19 cellular contexts compared by ENCODE assay signal in genomic region chr9:114456929-114457328, GRCh38. TPM values are rescaled to one million over a fixed set of nuclear protein-coding genes. Genes with fewer than 3 reads are reported as not detected.
DNase-seq lines count a peak whose midpoint lies in the region; ATAC-seq, FAIRE-seq and TF ChIP-seq lines count a peak whose summit lies in the region.
"Had no signal": no experiment of that assay in that cellular context is flagged by ENCODE, and none has a peak within 500 bp of the region (broad histone marks: within the 10 kb centered on the region; RNA-seq: fewer than 3 reads in every experiment).

No MANE protein-coding gene starts in this region.

- intact Hi-C loops in PC-3 (cut with micrococcal nuclease) (no loop called here), prostate gland (cut with DNase I) (no loop called here), pancreas (cut with DNase I) (no loop called here)

- no peak overlapping the region for H3K4me2 ChIP-seq in PC-3 (ENCODE audit: low read length)
- H3K4me2 ChIP-seq: GM23338 had no signal

- no peaks in the 10 kb centered on the region for H4K20me1 ChIP-seq in PC-3 (ENCODE audit: low read length)

- no peaks in the 10 kb centered on the region for H3K79me2 ChIP-seq in PC-3 (ENCODE audit: low read length)

- ATAC-seq in PC-3 (peak; percentile 86), HG02938 (IDR thresholded peaks at IDR 0.05; ENCODE audit: unreplicated experiment) (no peak), pancreas (no peak)
- ATAC-seq: GM23338 had no signal

- BruUV-seq in PC-3 (replicated peaks; lab: Mats Ljungman, UMichigan) = no TSS peak

- no peak overlapping the region for H2AFZ ChIP-seq in PC-3 (ENCODE audit: low read length)
- H2AFZ ChIP-seq: GM23338 had no signal

- H3K9me3 ChIP-seq in PC-3 (ENCODE audit: low read length) (no peaks in the 10 kb centered on the region), prostate gland (no peaks in the 10 kb centered on the region), pancreas (peaks cover 0 to 3% (median 0%) of the 10 kb centered on the region in 4 donors)
- H3K9me3 ChIP-seq: BE2C had no signal

- POLR2A ChIA-PET in PC-3 (lab: Charles Lee; ENCODE audit: unreplicated experiment) = no interaction called here

- H3K36me3 ChIP-seq in PC-3 (ENCODE audit: low read depth, low read length) (no peaks in the 10 kb centered on the region), bronchial epithelial cell (ENCODE audit: control insufficient read depth, insufficient read depth, low read length) (no peaks in the 10 kb centered on the region), prostate gland (no peaks in the 10 kb centered on the region), pancreas (no peaks in the 10 kb centered on the region)
- H3K36me3 ChIP-seq: BE2C had no signal

- no peak for TF ChIP-seq POLR2A in prostate gland (IDR thresholded peaks at IDR 0.05)

- no peaks in the 10 kb centered on the region for H3K9me2 ChIP-seq in PC-3 (replicated peaks; ENCODE audit: low read length)

- H3K4me3 ChIP-seq in PC-3 (ENCODE audit: low read length) (no peak overlapping the region), bronchial epithelial cell (ENCODE audit: low read depth, low read length) (no peak overlapping the region), prostate gland (no peak overlapping the region), pancreas (no peak overlapping the region)
- H3K4me3 ChIP-seq: GM23338 had no signal

- TF ChIP-seq CTCF in C4-2B (conservative IDR thresholded peaks at IDR 0.05) = no peak
- no peak for TF ChIP-seq CTCF in PC-3 (conservative IDR thresholded peaks at IDR 0.05; ENCODE audit: low read depth, low read length)
- no peak for TF ChIP-seq CTCF in bronchial epithelial cell (IDR thresholded peaks at IDR 0.05; ENCODE audit: insufficient read depth, low read length, severe bottlenecking)
- TF ChIP-seq CTCF in prostate gland (IDR thresholded peaks at IDR 0.05) = no peak
- TF ChIP-seq CTCF in pancreas (IDR thresholded peaks at IDR 0.05) = no peak

- H3K27me3 ChIP-seq in PC-3 (ENCODE audit: low read length) = no peaks in the 10 kb centered on the region
- H3K27me3 ChIP-seq in bronchial epithelial cell (ENCODE audit: control insufficient read depth, insufficient read depth, low read length) = peaks cover 3% of the 10 kb centered on the region
- no peaks in the 10 kb centered on the region for H3K27me3 ChIP-seq in prostate gland (replicated peaks; ENCODE audit: insufficient read depth)
- H3K27me3 ChIP-seq in pancreas = no peaks in the 10 kb centered on the region

- no peak for FAIRE-seq in bronchial epithelial cell (lab: Jason Lieb, UNC)
- no peak for FAIRE-seq in pancreas (lab: Jason Lieb, UNC)
- FAIRE-seq: D721Med, H54, HTR-8/SVneo had no signal

- H3F3A ChIP-seq in PC-3 (ENCODE audit: low read length, unreplicated experiment) = no peaks in the 10 kb centered on the region

- CTCF ChIA-PET in PC-3 (lab: Charles Lee) = no interaction called here

- H3K27ac ChIP-seq in C4-2B = peak overlapping the region; percentile 51
- H3K27ac ChIP-seq in PC-3 (ENCODE audit: low read length) = no peak overlapping the region
- H3K27ac ChIP-seq in prostate gland = no peak overlapping the region
- no peak overlapping the region for H3K27ac ChIP-seq in pancreas

- H3K4me1 ChIP-seq in PC-3 (ENCODE audit: insufficient read depth, low read length) = 0 out of 2 replicates have a peak, but pooled peaks cover 6% of the 10 kb centered on the region
- H3K4me1 ChIP-seq in prostate gland (replicated peaks) = no peaks in the 10 kb centered on the region
- no peaks in the 10 kb centered on the region for H3K4me1 ChIP-seq in pancreas
- H3K4me1 ChIP-seq: BE2C, Caco-2 had no signal

- DNase-seq in PC-3 (peak; percentile 33), bronchial epithelial cell (ENCODE audit: low read depth) (peak; percentile 43), prostate gland (ENCODE audit: low spot score) (peak; percentile 35), pancreas (no peak), germinal center (ENCODE audit: low spot score) (no peak)
- DNase-seq: BE2C; C1 segment of cervical spinal cord; Caco-2; CD4-positive, alpha-beta T cell; DMS79 treated with DMSO at 0.1 percent for 48 hours; GF-D8; HCEC 1CT; IMR-90 had no signal

- H3K9ac ChIP-seq in PC-3 (ENCODE audit: low read length) = no peak overlapping the region

- WGBS in prostate gland = 61% methylated on average over 1 of the region's 1 CpG
- WGBS in pancreas, 2 donors = 75 to 80% methylated on average over 1 of the region's 1 CpG

RNA-seq across cellular contexts. Expression of gene WHRN, which starts 48.3 kb away (rescaled TPM):
- total RNA-seq in PC-3 (2014; rRNA removed) (10.5 and 15.3 TPM in 2 replicates), bronchial epithelial cell (0.53 and 0.77 TPM in 2 replicates), prostate gland (100 to 1,000 TPM in 1 of 2 donors, 10 to 100 TPM in 1; 13.8 to 102 TPM), pancreas (10 to 100 TPM in 1 of 6 donors, 1 to 10 TPM in 5; 6.7 to 10.2 (median 7.8) TPM)
- 10 to 100 TPM; 23.7 to 32.2 TPM for polyA plus RNA-seq in pancreas

Comparison
In these comparisons a context has a peak if more than half of its experiments do, and no peak if none do; other contexts are left out.
1. DNase-seq: peak in PC-3 (single experiment), bronchial epithelial cell (single experiment) and prostate gland (single experiment); none in pancreas (0 of 6) and germinal center (single experiment).